In the genomic region with DNA sequence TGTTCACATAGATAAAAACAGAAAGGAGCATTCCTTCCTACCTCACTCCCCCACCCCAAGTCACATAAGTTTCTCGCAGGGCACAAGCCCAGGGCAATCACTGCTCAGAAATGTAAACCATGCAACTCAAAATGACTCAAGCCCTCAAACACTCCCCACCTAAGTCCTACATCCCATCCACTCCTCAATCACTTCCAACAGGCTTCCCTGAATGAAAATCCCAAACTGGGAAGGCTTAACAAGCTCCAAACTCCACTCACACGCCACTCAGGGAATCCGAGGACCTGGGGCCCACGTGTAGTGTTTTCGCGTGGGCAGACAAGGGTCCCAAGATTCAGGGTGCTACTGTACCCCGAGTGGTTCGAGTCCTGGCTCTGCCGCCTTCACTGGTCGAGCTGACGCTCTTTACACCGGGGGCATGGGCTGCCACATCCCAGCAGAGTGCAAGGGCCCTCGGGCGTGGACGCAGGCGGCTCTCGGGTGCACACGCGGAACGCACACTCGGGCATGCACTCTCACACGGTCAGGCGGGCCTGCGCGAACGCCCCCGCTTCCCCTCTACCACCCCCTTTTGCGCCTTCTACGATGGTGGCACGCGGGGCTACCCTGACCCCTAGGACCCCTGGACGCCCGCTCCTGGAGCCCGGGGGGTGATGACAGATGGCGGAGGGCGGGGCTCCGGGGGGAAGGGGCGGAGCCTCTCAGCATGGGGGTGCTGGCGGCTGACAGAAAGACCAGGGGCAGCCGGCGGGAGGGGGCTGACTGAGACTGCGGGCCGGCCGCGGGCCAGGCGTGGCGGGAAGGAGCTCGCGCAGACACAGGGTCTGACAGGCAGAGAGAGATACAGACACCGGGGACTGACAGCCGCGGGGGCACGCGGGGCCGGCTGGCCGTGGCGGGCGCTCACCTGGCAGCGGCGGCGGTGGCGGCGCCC, we compare ENCODE assay signal across 8 cellular contexts. TPM values are rescaled to one million over a fixed set of nuclear protein-coding genes. Genes with fewer than 3 reads are reported as not detected.
A peak's percentile ranks its signal among the peaks of the same experiment; 100 is the strongest.
DNase-seq lines count a peak whose midpoint lies in the region; ATAC-seq and TF ChIP-seq lines count a peak whose summit lies in the region.

No MANE protein-coding gene starts in this region.

- H3K4me1 Mint-ChIP-seq in effector memory CD8-positive, alpha-beta T cell (ENCODE audit: low read depth in 2 of 2): peaks cover 9% of the 10 kb centered on the region in 2 donors

- intact Hi-C loops in A673 (cut with micrococcal nuclease; ENCODE audit: unreplicated experiment): no loop called here

- peak; percentile 65 for DNase-seq in A673 (ENCODE audit: low spot score)
- peak; percentile 28 for DNase-seq in NCI-H524 treated with DMSO at 0.1 percent for 48 hours (lab: John Stamatoyannopoulos, UW)
- DNase-seq in activated CD8-positive, alpha-beta memory T cell treated with anti-CD3 and anti-CD28 coated beads for 4 hours (ENCODE audit: low read depth in 2 of 2): peak; percentile 62 to 66
- peak; percentile 39 to 57 (median 43) for DNase-seq in effector memory CD8-positive, alpha-beta T cell
- peak; percentile 93 for DNase-seq in mesenteric fat pad (ENCODE audit: low spot score)
- DNase-seq in stimulated activated CD8-positive, alpha-beta memory T cell treated with anti-CD3 and anti-CD28 coated beads, Interleukin-15, amount 100 ng/mL, for 4 hours (ENCODE audit: low read depth in 2 of 2): peak; percentile 54 to 65

- no peak for TF ChIP-seq CTCF in A673 (conservative IDR thresholded peaks at IDR 0.05; ENCODE audit: low read depth, low read length)

- POLR2A ChIA-PET in A673 (lab: Charles Lee; ENCODE audit: low non-redundant PET): interaction anchor here (0.5 kb wide), 1 partner anchor 42 kb away, joined by 6 read pairs; no protein-coding TSS in a partner anchor

- H3K4me3 ChIP-seq in A673 (ENCODE audit: low read depth, low read length, poor library complexity, severe bottlenecking): peak overlapping the region; percentile 87

- H3K27me3 Mint-ChIP-seq in effector memory CD8-positive, alpha-beta T cell: no peaks in the 10 kb centered on the region

- H3K4me3 Mint-ChIP-seq in effector memory CD8-positive, alpha-beta T cell: peak overlapping the region; percentile 89 to 91

- peak overlapping the region; percentile 55 for H3K27ac ChIP-seq in A673 (ENCODE audit: low read depth, low read length, poor library complexity, severe bottlenecking)

- peaks cover 6% of the 10 kb centered on the region for H3K36me3 Mint-ChIP-seq in effector memory CD8-positive, alpha-beta T cell (ENCODE audit: insufficient read depth)

- BruUV-seq in A673 (replicated peaks; lab: Mats Ljungman, UMichigan): no TSS peak

- CTCF ChIA-PET in A673 (lab: Charles Lee): no interaction called here

- H3K27ac Mint-ChIP-seq in effector memory CD8-positive, alpha-beta T cell: peak overlapping the region; percentile 81 to 85

- no peaks in the 10 kb centered on the region for H3K36me3 ChIP-seq in A673 (ENCODE audit: insufficient read depth, low read length, poor library complexity, severe bottlenecking)

- no peaks in the 10 kb centered on the region for H3K27me3 ChIP-seq in A673 (replicated peaks; ENCODE audit: insufficient read depth, low read depth, low read length, poor library complexity)

- ATAC-seq in GM18861 (IDR thresholded peaks at IDR 0.05; ENCODE audit: unreplicated experiment): peak; percentile 26
- ATAC-seq in HG03095 (IDR thresholded peaks at IDR 0.05; ENCODE audit: unreplicated experiment): peak; percentile 46
- ATAC-seq in effector memory CD8-positive, alpha-beta T cell (replicated peaks): peak; percentile 50

- no peaks in the 10 kb centered on the region for H3K9me3 ChIP-seq in A673 (ENCODE audit: low read depth, low read length, poor library complexity, severe bottlenecking)

- peaks cover 10% of the 10 kb centered on the region for H3K4me1 ChIP-seq in A673 (ENCODE audit: insufficient read depth, low read length, poor library complexity, severe bottlenecking)

- no peaks in the 10 kb centered on the region for H3K9me3 Mint-ChIP-seq in effector memory CD8-positive, alpha-beta T cell

RNA-seq across cellular contexts. Expression of gene ZHX3, which starts 0.7 kb away (rescaled TPM):
- total RNA-seq in A673 (2021) (13.2 and 14.0 TPM in 2 replicates), mesenteric fat pad (62.5 TPM)

RNA-seq across cellular contexts. Expression of gene LPIN3, which starts 23.8 kb away (rescaled TPM):
- total RNA-seq in A673 (2021) (1.3 and 1.8 TPM in 2 replicates), mesenteric fat pad (49.8 TPM)

RNA-seq across cellular contexts. Expression of gene EMILIN3, which starts 49.7 kb away (rescaled TPM):
- 1.7 and 3.1 TPM in 2 replicates for total RNA-seq in A673 (2021)
- total RNA-seq in mesenteric fat pad: not detected

Comparison
In these comparisons a context has a peak if more than half of its experiments do, and no peak if none do; other contexts are left out.
1. Peak in every context shown above with its lines: DNase-seq, ATAC-seq, H3K4me3 ChIP-seq and H3K27ac ChIP-seq.
2. DNase-seq: peak in every context shown above with its lines; median percentile 93 in mesenteric fat pad; 65 in A673; 64 in activated CD8-positive, alpha-beta memory T cell treated with anti-CD3 and anti-CD28 coated beads for 4 hours; 60 in stimulated activated CD8-positive, alpha-beta memory T cell treated with anti-CD3 and anti-CD28 coated beads, Interleukin-15, amount 100 ng/mL, for 4 hours; 43 in effector memory CD8-positive, alpha-beta T cell; 28 in NCI-H524 treated with DMSO at 0.1 percent for 48 hours.
3. RNA of gene LPIN3, which starts 23.8 kb away (total RNA-seq): 49.8 TPM in mesenteric fat pad (single experiment); 1.3 to 1.8 TPM in A673; every median in the first group is over 10 times any median in the second.